Comparison of ENCODE assay signal across 20 cellular contexts in genomic region chr1:186282466-186282865, GRCh38. TPM values are rescaled to one million over a fixed set of nuclear protein-coding genes. Genes with fewer than 3 reads are reported as not detected.
DNase-seq lines count a peak whose midpoint lies in the region; ATAC-seq and TF ChIP-seq lines count a peak whose summit lies in the region.
"Had no signal": no experiment of that assay in that cellular context is flagged by ENCODE, and none has a peak within 500 bp of the region (broad histone marks: within the 10 kb centered on the region; RNA-seq: fewer than 3 reads in every experiment).

No MANE protein-coding gene starts in this region.

- no peaks in the 10 kb centered on the region for H3K9me2 ChIP-seq in GM23338 (ENCODE audit: insufficient read depth)

- H3K27me3 ChIP-seq in GM23338 (ENCODE audit: insufficient read depth) (no peaks in the 10 kb centered on the region), neural progenitor cell (no peaks in the 10 kb centered on the region), Peyer's patch (no peaks in the 10 kb centered on the region)

- no peak for TF ChIP-seq POLR2A in Peyer's patch (IDR thresholded peaks at IDR 0.05)

- peaks cover 2% of the 10 kb centered on the region for H3K27me3 Mint-ChIP-seq in activated T-cell treated with anti-CD3 and anti-CD28 coated beads, Interleukin-2, amount 50 U/mL, for 4 hours (ENCODE audit: low read depth)
- peaks cover 6% of the 10 kb centered on the region for H3K27me3 Mint-ChIP-seq in GM23338 (ENCODE audit: insufficient read depth, low read depth, poor library complexity)
- H3K27me3 Mint-ChIP-seq in T-helper 1 cell treated with Interleukin-12 subunit alpha and Interleukin-12 subunit beta and Interleukin-4 antibody, amounts not matched to agents 30 μg/mL and 1 μg/mL, for 36 hours (ENCODE audit: low read depth), result no peaks in the 10 kb centered on the region
- peaks cover 2% of the 10 kb centered on the region for H3K27me3 Mint-ChIP-seq in neural progenitor cell (ENCODE audit: insufficient read depth, low read depth)

- H3K4me2 ChIP-seq in GM23338, result no peak overlapping the region
- no peak overlapping the region for H3K4me2 ChIP-seq in neural progenitor cell

- H3K4me3 ChIP-seq in GM23338, result no peak overlapping the region
- no peak overlapping the region for H3K4me3 ChIP-seq in neural progenitor cell
- no peak overlapping the region for H3K4me3 ChIP-seq in Peyer's patch

- ATAC-seq in activated T-cell treated with anti-CD3 and anti-CD28 coated beads, Interleukin-2, amount 50 U/mL, for 4 hours, result no peak
- no peak for ATAC-seq in GM23338

- H3K27ac Mint-ChIP-seq in GM23338, result peak overlapping the region; percentile 71; the same call in 1 of the 2 replicates
- H3K27ac Mint-ChIP-seq in T-helper 1 cell treated with Interleukin-12 subunit alpha and Interleukin-12 subunit beta and Interleukin-4 antibody, amounts not matched to agents 30 μg/mL and 1 μg/mL, for 36 hours, result peak overlapping the region; percentile 94
- no peak overlapping the region for H3K27ac Mint-ChIP-seq in neural progenitor cell
- H3K27ac Mint-ChIP-seq: HFFc6 had no signal

- TF ChIP-seq CTCF in GM23338 (conservative IDR thresholded peaks at IDR 0.05; ENCODE audit: low read depth in 2 of 2), result no peak
- TF ChIP-seq CTCF in neural progenitor cell (IDR thresholded peaks at IDR 0.05), result no peak
- TF ChIP-seq CTCF in Peyer's patch (IDR thresholded peaks at IDR 0.05), result no peak

- H3K27ac ChIP-seq in GM23338 (ENCODE audit: low read depth) (no peak overlapping the region), neural progenitor cell (no peak overlapping the region), Peyer's patch (no peak overlapping the region)
- H3K27ac ChIP-seq: C4-2B had no signal

- H4K20me1 ChIP-seq in GM23338 (replicated peaks; ENCODE audit: insufficient read depth) (no peaks in the 10 kb centered on the region), neural progenitor cell (ENCODE audit: low read depth) (no peaks in the 10 kb centered on the region)

- peaks cover 18% of the 10 kb centered on the region for H3K4me1 Mint-ChIP-seq in activated T-cell treated with anti-CD3 and anti-CD28 coated beads, Interleukin-2, amount 50 U/mL, for 4 hours (ENCODE audit: low read depth)
- H3K4me1 Mint-ChIP-seq in GM23338, result no peaks in the 10 kb centered on the region
- H3K4me1 Mint-ChIP-seq in T-helper 1 cell treated with Interleukin-12 subunit alpha and Interleukin-12 subunit beta and Interleukin-4 antibody, amounts not matched to agents 30 μg/mL and 1 μg/mL, for 36 hours (ENCODE audit: low read depth), result peaks cover 50% of the 10 kb centered on the region
- no peaks in the 10 kb centered on the region for H3K4me1 Mint-ChIP-seq in neural progenitor cell

- H3K9me3 ChIP-seq in neural progenitor cell (ENCODE audit: low read depth), result no peaks in the 10 kb centered on the region
- no peaks in the 10 kb centered on the region for H3K9me3 ChIP-seq in Peyer's patch
- H3K9me3 ChIP-seq: Caco-2 had no signal

- H3K36me3 ChIP-seq in GM23338 (ENCODE audit: insufficient read depth), result no peaks in the 10 kb centered on the region
- H3K36me3 ChIP-seq in neural progenitor cell, result no peaks in the 10 kb centered on the region
- H3K36me3 ChIP-seq in Peyer's patch, result no peaks in the 10 kb centered on the region

- H3K4me1 ChIP-seq in GM23338 (ENCODE audit: insufficient read depth) (no peaks in the 10 kb centered on the region), neural progenitor cell (peaks cover 7% of the 10 kb centered on the region), Peyer's patch (no peaks in the 10 kb centered on the region)
- H3K4me1 ChIP-seq: Caco-2 had no signal

- H3F3A ChIP-seq in GM23338 (replicated peaks; ENCODE audit: low read depth) (no peaks in the 10 kb centered on the region), neural progenitor cell (ENCODE audit: low read depth) (no peaks in the 10 kb centered on the region)

- H3K79me2 ChIP-seq in GM23338 (replicated peaks; ENCODE audit: insufficient read depth) (no peaks in the 10 kb centered on the region), neural progenitor cell (ENCODE audit: low read depth) (no peaks in the 10 kb centered on the region)

- peak overlapping the region; percentile 0 for H3K4me3 Mint-ChIP-seq in activated T-cell treated with anti-CD3 and anti-CD28 coated beads, Interleukin-2, amount 50 U/mL, for 4 hours
- H3K4me3 Mint-ChIP-seq in GM23338 (no peak overlapping the region), neural progenitor cell (no peak overlapping the region)
- peak overlapping the region; percentile 81 for H3K4me3 Mint-ChIP-seq in T-helper 1 cell treated with Interleukin-12 subunit alpha and Interleukin-12 subunit beta and Interleukin-4 antibody, amounts not matched to agents 30 μg/mL and 1 μg/mL, for 36 hours
- H3K4me3 Mint-ChIP-seq: HFFc6 had no signal

- no peak overlapping the region for H3K9ac ChIP-seq in neural progenitor cell

- H2AFZ ChIP-seq in GM23338, result peak overlapping the region; percentile 78; the same call in 1 of the 2 replicates
- H2AFZ ChIP-seq in neural progenitor cell (replicated peaks), result peak overlapping the region; percentile 86

- DNase-seq in activated T-cell treated with anti-CD3 and anti-CD28 coated beads, Interleukin-2, amount 50 U/mL, for 4 hours, result no peak
- DNase-seq in activated T-cell treated with anti-CD3 and anti-CD28 coated beads for 4 hours (no peak), GM23338 (ENCODE audit: low spot score) (no peak), neural progenitor cell (ENCODE audit: low spot score) (no peak), iPS-NIHi7 (ENCODE audit: extremely low spot score) (no peak), Peyer's patch (no peak)
- DNase-seq: Caco-2, DMS153, EL, HFFc6, Karpas-422, MM.1S, NCI-H1105, NCI-H1694, NCI-H226, NCI-H524 treated with DMSO at 0.1 percent for 48 hours, Right ventricle myocardium superior had no signal

- H3K9me3 Mint-ChIP-seq in activated T-cell treated with anti-CD3 and anti-CD28 coated beads, Interleukin-2, amount 50 U/mL, for 4 hours, result no peaks in the 10 kb centered on the region
- H3K9me3 Mint-ChIP-seq in GM23338, result no peaks in the 10 kb centered on the region
- H3K9me3 Mint-ChIP-seq in T-helper 1 cell treated with Interleukin-12 subunit alpha and Interleukin-12 subunit beta and Interleukin-4 antibody, amounts not matched to agents 30 μg/mL and 1 μg/mL, for 36 hours, result peaks cover 3% of the 10 kb centered on the region
- no peaks in the 10 kb centered on the region for H3K9me3 Mint-ChIP-seq in neural progenitor cell
- H3K9me3 Mint-ChIP-seq: HFFc6 had no signal

- no peaks in the 10 kb centered on the region for H3K36me3 Mint-ChIP-seq in activated T-cell treated with anti-CD3 and anti-CD28 coated beads, Interleukin-2, amount 50 U/mL, for 4 hours (ENCODE audit: insufficient read depth)
- H3K36me3 Mint-ChIP-seq in GM23338 (ENCODE audit: low read depth) (no peaks in the 10 kb centered on the region), neural progenitor cell (no peaks in the 10 kb centered on the region)
- peaks cover 15% of the 10 kb centered on the region for H3K36me3 Mint-ChIP-seq in T-helper 1 cell treated with Interleukin-12 subunit alpha and Interleukin-12 subunit beta and Interleukin-4 antibody, amounts not matched to agents 30 μg/mL and 1 μg/mL, for 36 hours (ENCODE audit: low read depth)

TF ChIP-seq in GM23338, 12 proteins besides CTCF, POLR2A, EP300 and RAD21 (continues in another document):
- TF ChIP-seq EZH2 (IDR thresholded peaks at IDR 0.05; ENCODE audit: low read depth, unreplicated experiment), result no peak
- TF ChIP-seq ZNF114 (CRISPR knock-in tag; IDR thresholded peaks at IDR 0.05), result no peak
- no peak for TF ChIP-seq JUNB (IDR thresholded peaks at IDR 0.05; ENCODE audit: unreplicated experiment)
- no peak for TF ChIP-seq ZNF331 (CRISPR knock-in tag; IDR thresholded peaks at IDR 0.05; ENCODE audit: low read depth)
- TF ChIP-seq NANOG (IDR thresholded peaks at IDR 0.05; ENCODE audit: borderline replicate concordance), result no peak
- no peak for TF ChIP-seq STAT1 (IDR thresholded peaks at IDR 0.05; ENCODE audit: unreplicated experiment)
- no peak for TF ChIP-seq EZH2phosphoT487 (IDR thresholded peaks at IDR 0.05; ENCODE audit: unreplicated experiment)
- TF ChIP-seq CREB1 (CRISPR knock-in tag; IDR thresholded peaks at IDR 0.05; ENCODE audit: low read depth), result no peak
- TF ChIP-seq REST (IDR thresholded peaks at IDR 0.05; ENCODE audit: unreplicated experiment), result no peak
- TF ChIP-seq POLR2AphosphoS5 (IDR thresholded peaks at IDR 0.05; ENCODE audit: low read depth), result no peak

RNA-seq across cellular contexts. Expression of gene PRG4, which starts 13.6 kb away (rescaled TPM):
- 1 to 10 TPM in 1 of 3 donors, under 1 TPM in 2; 0.21 to 3.0 (median 0.40) TPM for total RNA-seq in activated T-cell treated with anti-CD3 and anti-CD28 coated beads, Interleukin-2, amount 50 U/mL, for 4 hours
- total RNA-seq in GM23338 (2014; rRNA removed; shearing (Covaris generic)), result 0.07 TPM in 1 of 2 replicates, not detected in the other
- polyA plus RNA-seq in GM23338 (2016; fragmentation: Nextera tagmentation; extraction: Ambion mirVana), result 0.11 and 0.12 TPM in 2 replicates
- 0.07 and 0.12 TPM in 2 replicates for total RNA-seq in neural progenitor cell (ENCODE audit: low replicate concordance)
- not detected for total RNA-seq in Peyer's patch
- total RNA-seq: H4 had no signal

Comparison
In these comparisons a context has a peak if more than half of its experiments do, and no peak if none do; other contexts are left out.
1. H3K4me3 Mint-ChIP-seq: peak in activated T-cell treated with anti-CD3 and anti-CD28 coated beads, Interleukin-2, amount 50 U/mL, for 4 hours (single experiment) and T-helper 1 cell treated with Interleukin-12 subunit alpha and Interleukin-12 subunit beta and Interleukin-4 antibody, amounts not matched to agents 30 μg/mL and 1 μg/mL, for 36 hours (single experiment); none in GM23338 (single experiment) and neural progenitor cell (single experiment).